ENCODE assay signal across 19 cellular contexts in the genomic region with DNA sequence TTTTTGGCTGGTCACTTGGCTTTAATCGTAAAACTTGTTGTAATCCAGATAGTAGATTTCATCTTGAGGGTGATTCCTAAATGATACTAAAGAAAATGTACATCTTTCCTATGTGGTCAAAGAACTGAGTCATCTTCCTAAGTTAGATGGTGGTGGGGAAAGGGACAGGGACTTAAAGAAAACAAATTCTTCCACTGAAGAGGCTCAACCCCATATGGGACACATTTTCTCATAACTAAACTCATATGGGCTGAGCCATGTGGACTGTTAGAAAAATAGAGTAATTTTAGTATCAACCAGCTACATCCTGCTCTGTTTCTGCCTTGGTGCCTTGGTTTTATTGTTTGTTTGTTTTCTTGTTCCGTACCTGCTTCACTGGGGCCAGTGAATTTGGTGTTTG.
"Had no signal": no experiment of that assay in that cellular context is flagged by ENCODE, and none has a peak within 500 bp of the region (broad histone marks: within the 10 kb centered on the region; RNA-seq: fewer than 3 reads in every experiment).

No MANE protein-coding gene starts in this region.

- H3K27ac ChIP-seq: dorsolateral prefrontal cortex, esophagus muscularis mucosa, gastroesophageal sphincter, stomach had no signal

- H3K4me1 Mint-ChIP-seq: neural crest cell had no signal

- H3K4me3 ChIP-seq: dorsolateral prefrontal cortex, esophagus muscularis mucosa, gastroesophageal sphincter, stomach had no signal

- H3K27me3 Mint-ChIP-seq: naive thymus-derived CD4-positive, alpha-beta T cell had no signal

- H3K4me3 Mint-ChIP-seq: naive thymus-derived CD4-positive, alpha-beta T cell; neural crest cell had no signal

- H3K27me3 ChIP-seq: esophagus muscularis mucosa, gastroesophageal sphincter, stomach had no signal

- H3K4me1 ChIP-seq: esophagus muscularis mucosa, gastroesophageal sphincter, stomach had no signal

- ATAC-seq: gastroesophageal sphincter; left lobe of liver; naive thymus-derived CD4-positive, alpha-beta T cell had no signal

- H3K9me3 ChIP-seq: esophagus muscularis mucosa, gastroesophageal sphincter, stomach had no signal

- DNase-seq: cortex of kidney; dorsolateral prefrontal cortex; effector CD8-positive, alpha-beta T cell; foreskin fibroblast; glutamatergic neuron; islet precursor cell; mammary epithelial cell; naive thymus-derived CD4-positive, alpha-beta T cell; posterior cingulate gyrus; small intestine; stimulated activated CD4-positive, alpha-beta T cell treated with anti-CD3 and anti-CD28 coated beads, Interleukin-12 subunit alpha, Interleukin-12 subunit beta, amount 100 ng/mL, for 4 hours; stimulated activated naive CD4-positive, alpha-beta T cell; stomach; substantia nigra; trophoblast cell had no signal

- H3K9me3 Mint-ChIP-seq: neural crest cell had no signal

- H3K36me3 ChIP-seq: esophagus muscularis mucosa, gastroesophageal sphincter, stomach had no signal
